ENCODE assay signal across 27 cellular contexts in the genomic region with DNA sequence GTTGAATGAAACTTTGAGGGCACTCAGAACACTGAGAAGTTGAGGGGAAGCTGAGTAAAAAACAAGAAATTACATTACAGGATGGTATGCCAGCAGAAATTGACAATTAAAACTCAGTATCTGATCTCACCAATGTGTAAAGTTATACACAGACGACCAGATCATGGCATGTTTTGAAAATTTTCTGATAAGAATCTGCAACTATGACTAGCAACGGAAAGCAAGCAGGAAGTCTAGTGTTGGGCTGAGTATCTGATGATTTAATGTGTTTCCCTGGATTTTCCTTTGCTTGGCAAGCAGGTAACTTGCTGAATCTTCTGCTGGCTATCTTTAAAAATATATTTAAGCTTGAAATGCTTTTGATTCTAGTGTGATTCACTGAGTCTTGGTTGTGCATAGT. TPM values are rescaled to one million over a fixed set of nuclear protein-coding genes. Genes with fewer than 3 reads are reported as not detected.
A peak's percentile ranks its signal among the peaks of the same experiment; 100 is the strongest.
DNase-seq lines count a peak whose midpoint lies in the region; ATAC-seq and TF ChIP-seq lines count a peak whose summit lies in the region.
"Had no signal": no experiment of that assay in that cellular context is flagged by ENCODE, and none has a peak within 500 bp of the region (broad histone marks: within the 10 kb centered on the region; RNA-seq: fewer than 3 reads in every experiment).

No MANE protein-coding gene starts in this region.

- peaks cover 85% of the 10 kb centered on the region for H3K4me1 Mint-ChIP-seq in activated T-cell treated with anti-CD3 and anti-CD28 coated beads, Interleukin-2, amount 50 U/mL, for 24 hours (ENCODE audit: low read depth)
- peaks cover 23% of the 10 kb centered on the region for H3K4me1 Mint-ChIP-seq in activated T-helper 17 cell treated with anti-CD3 and anti-CD28 coated beads, Interleukin-2, amount 50 U/mL, for 72 hours
- H3K4me1 Mint-ChIP-seq in neural progenitor cell = peaks cover 22% of the 10 kb centered on the region

- H2AFZ ChIP-seq in Loucy (ENCODE audit: low read length) (peak overlapping the region; percentile 23; the same call in 1 of the 2 replicates), neural progenitor cell (replicated peaks) (peak overlapping the region; percentile 16)
- H2AFZ ChIP-seq: hepatocyte had no signal

- no peak for TF ChIP-seq POLR2A in transverse colon (IDR thresholded peaks at IDR 0.05)

- H3K36me3 Mint-ChIP-seq in activated T-cell treated with anti-CD3 and anti-CD28 coated beads, Interleukin-2, amount 50 U/mL, for 24 hours (ENCODE audit: low read depth) = no peaks in the 10 kb centered on the region
- no peaks in the 10 kb centered on the region for H3K36me3 Mint-ChIP-seq in activated T-helper 17 cell treated with anti-CD3 and anti-CD28 coated beads, Interleukin-2, amount 50 U/mL, for 72 hours (ENCODE audit: low read depth)
- no peaks in the 10 kb centered on the region for H3K36me3 Mint-ChIP-seq in neural progenitor cell
- H3K36me3 Mint-ChIP-seq: naive B cell had no signal

- peak overlapping the region; percentile 37 for H3K4me3 ChIP-seq in Loucy (ENCODE audit: low read length, poor library complexity, severe bottlenecking)
- H3K4me3 ChIP-seq in neural progenitor cell = no peak overlapping the region
- H3K4me3 ChIP-seq in transverse colon = no peak overlapping the region
- H3K4me3 ChIP-seq: GM12878, hepatocyte, MG63, upper lobe of right lung had no signal

- H3K9ac ChIP-seq in Loucy (ENCODE audit: low read depth, low read length, poor library complexity, severe bottlenecking) (peak overlapping the region; percentile 67), neural progenitor cell (no peak overlapping the region)

- peaks cover 15% of the 10 kb centered on the region for H3F3A ChIP-seq in Loucy (ENCODE audit: low read depth)
- peaks cover 29% of the 10 kb centered on the region for H3F3A ChIP-seq in neural progenitor cell (ENCODE audit: low read depth)

- intact Hi-C loops in transverse colon (cut with DNase I; ENCODE audit: low total_unique reads) = loop anchor here (10.0 kb wide), 1 partner anchor 617 kb away; no protein-coding TSS in a partner anchor

- no peak overlapping the region for H3K4me3 Mint-ChIP-seq in activated T-cell treated with anti-CD3 and anti-CD28 coated beads, Interleukin-2, amount 50 U/mL, for 24 hours
- peak overlapping the region; percentile 4 for H3K4me3 Mint-ChIP-seq in activated T-helper 17 cell treated with anti-CD3 and anti-CD28 coated beads, Interleukin-2, amount 50 U/mL, for 72 hours
- H3K4me3 Mint-ChIP-seq in neural progenitor cell = no peak overlapping the region
- H3K4me3 Mint-ChIP-seq: activated B cell treated with CpG ODN at 0.5 μM for 24 hours had no signal

- TF ChIP-seq EP300 in transverse colon (IDR thresholded peaks at IDR 0.05; ENCODE audit: low read depth) = no peak

- H3K4me1 ChIP-seq in Loucy (ENCODE audit: insufficient read depth, low read length, poor library complexity, severe bottlenecking) (peaks cover 75% of the 10 kb centered on the region), neural progenitor cell (peaks cover 10% of the 10 kb centered on the region), transverse colon (peaks cover 0 to 10% (median 7%) of the 10 kb centered on the region in 4 donors)
- H3K4me1 ChIP-seq: BE2C had no signal

- H3K36me3 ChIP-seq in Loucy (ENCODE audit: insufficient read depth, low read length) (no peaks in the 10 kb centered on the region), neural progenitor cell (no peaks in the 10 kb centered on the region), transverse colon (no peaks in the 10 kb centered on the region)
- H3K36me3 ChIP-seq: BE2C, brain microvascular endothelial cell, MG63, upper lobe of right lung had no signal

- peak overlapping the region; percentile 61 for H3K4me2 ChIP-seq in Loucy (ENCODE audit: low read depth, low read length, poor library complexity, severe bottlenecking)
- no peak overlapping the region for H3K4me2 ChIP-seq in neural progenitor cell
- H3K4me2 ChIP-seq: hepatocyte had no signal

- no peak for DNase-seq in activated T-cell treated with anti-CD3 and anti-CD28 coated beads, Interleukin-2, amount 50 U/mL, for 24 hours
- DNase-seq in activated T-cell treated with anti-CD3 and anti-CD28 coated beads, Interleukin-2, amount 50 U/mL, for 1 hour = no peak
- no peak for DNase-seq in neural progenitor cell (ENCODE audit: low spot score)
- DNase-seq in nucleus accumbens (lab: John Stamatoyannopoulos, UW) = no peak
- no peak for DNase-seq in transverse colon
- no peak for DNase-seq in RKO (ENCODE audit: low spot score)
- DNase-seq: activated B cell treated with CpG ODN at 0.5 μM for 24 hours; BE2C; brain microvascular endothelial cell; cortex of kidney; GF-D8; HCEC 1CT; MG63; naive B cell; NCI-H1436; NCI-H748 treated with DMSO at 0.1 percent for 48 hours; posterior cingulate gyrus; SHP77; stimulated activated CD4-positive, alpha-beta T cell treated with anti-CD3 and anti-CD28 coated beads, Interleukin-1b, Interleukin-23, amount 100 ng/mL, for 48 hours; stimulated activated naive CD4-positive, alpha-beta T cell treated with Interleukin-2 at 50 U/mL for 16 hours; upper lobe of right lung had no signal

- H3K79me2 ChIP-seq in Loucy (ENCODE audit: insufficient read depth, low read length) (peaks cover 17% of the 10 kb centered on the region), neural progenitor cell (ENCODE audit: low read depth) (no peaks in the 10 kb centered on the region)
- H3K79me2 ChIP-seq: hepatocyte had no signal

- H3K27ac ChIP-seq in neural progenitor cell = no peak overlapping the region
- no peak overlapping the region for H3K27ac ChIP-seq in transverse colon
- H3K27ac ChIP-seq: brain microvascular endothelial cell, hepatocyte, upper lobe of right lung had no signal

- ATAC-seq in activated T-helper 17 cell treated with anti-CD3 and anti-CD28 coated beads, Interleukin-2, amount 50 U/mL, for 72 hours (replicated peaks) = no peak
- ATAC-seq: GM12878, HepG2, upper lobe of right lung had no signal

- 49 to 53% methylated on average over 2 of the region's 2 CpGs for WGBS in transverse colon (ENCODE audit: low coverage in 1 of 2), 2 donors

- peaks cover 14% of the 10 kb centered on the region for H3K27me3 Mint-ChIP-seq in activated T-cell treated with anti-CD3 and anti-CD28 coated beads, Interleukin-2, amount 50 U/mL, for 24 hours
- no peaks in the 10 kb centered on the region for H3K27me3 Mint-ChIP-seq in activated T-helper 17 cell treated with anti-CD3 and anti-CD28 coated beads, Interleukin-2, amount 50 U/mL, for 72 hours
- peaks cover 8% of the 10 kb centered on the region for H3K27me3 Mint-ChIP-seq in neural progenitor cell (ENCODE audit: insufficient read depth, low read depth)

- TF ChIP-seq CTCF in Loucy (conservative IDR thresholded peaks at IDR 0.05; ENCODE audit: low read length) (no peak), neural progenitor cell (IDR thresholded peaks at IDR 0.05) (no peak), transverse colon (IDR thresholded peaks at IDR 0.05) (no peak)

- no peaks in the 10 kb centered on the region for H3K9me2 ChIP-seq in Loucy (replicated peaks; ENCODE audit: low read depth, low read length)

- in situ Hi-C loops in transverse colon (cut with MboI; ENCODE audit: low pct_ligation_motif_present in 1 of 4, low pct_unique_long_range_greater_than_20kb in 1 of 4, low sequenced_read_pairs in 3 of 4) = no loop called here

- peak overlapping the region; percentile 53 for H3K27ac Mint-ChIP-seq in activated T-cell treated with anti-CD3 and anti-CD28 coated beads, Interleukin-2, amount 50 U/mL, for 24 hours
- no peak overlapping the region for H3K27ac Mint-ChIP-seq in activated T-helper 17 cell treated with anti-CD3 and anti-CD28 coated beads, Interleukin-2, amount 50 U/mL, for 72 hours
- no peak overlapping the region for H3K27ac Mint-ChIP-seq in neural progenitor cell
- H3K27ac Mint-ChIP-seq: activated B cell treated with CpG ODN at 0.5 μM for 24 hours, naive B cell had no signal

- H3K27me3 ChIP-seq in Loucy (ENCODE audit: insufficient read depth, low read length, poor library complexity, severe bottlenecking) = no peaks in the 10 kb centered on the region
- peaks cover 28% of the 10 kb centered on the region for H3K27me3 ChIP-seq in neural progenitor cell
- no peaks in the 10 kb centered on the region for H3K27me3 ChIP-seq in transverse colon
- H3K27me3 ChIP-seq: brain microvascular endothelial cell, hepatocyte, MG63, upper lobe of right lung had no signal

- H3K9me3 Mint-ChIP-seq in activated T-cell treated with anti-CD3 and anti-CD28 coated beads, Interleukin-2, amount 50 U/mL, for 24 hours = peaks cover 5% of the 10 kb centered on the region
- H3K9me3 Mint-ChIP-seq in activated T-helper 17 cell treated with anti-CD3 and anti-CD28 coated beads, Interleukin-2, amount 50 U/mL, for 72 hours = no peaks in the 10 kb centered on the region
- no peaks in the 10 kb centered on the region for H3K9me3 Mint-ChIP-seq in neural progenitor cell
- H3K9me3 Mint-ChIP-seq: activated B cell treated with CpG ODN at 0.5 μM for 24 hours, naive B cell had no signal

- H4K20me1 ChIP-seq in Loucy (ENCODE audit: insufficient read depth, low read length, poor library complexity, severe bottlenecking) (no peaks in the 10 kb centered on the region), neural progenitor cell (ENCODE audit: low read depth) (no peaks in the 10 kb centered on the region)

- H3K9me3 ChIP-seq in Loucy (ENCODE audit: insufficient read depth, low read depth, low read length) (no peaks in the 10 kb centered on the region), neural progenitor cell (ENCODE audit: low read depth) (no peaks in the 10 kb centered on the region), transverse colon (no peaks in the 10 kb centered on the region)
- H3K9me3 ChIP-seq: BE2C, MG63, upper lobe of right lung had no signal

RNA-seq across cellular contexts. Expression of a gene that starts 5.2 kb away (rescaled TPM):
- 1 to 10 TPM in 1 of 2 donors, under 1 TPM in 1; 0.91 to 3.9 TPM for total RNA-seq in activated T-helper 17 cell treated with anti-CD3 and anti-CD28 coated beads, Interleukin-2, amount 50 U/mL, for 72 hours
- total RNA-seq in neural progenitor cell (ENCODE audit: low replicate concordance) (0.17 and 0.25 TPM in 2 replicates), transverse colon (10 to 100 TPM in 1 of 4 donors, 1 to 10 TPM in 3; 1.1 to 12.5 (median 2.7) TPM)
- total RNA-seq: activated B cell treated with CpG ODN at 0.5 μM for 24 hours, OCI-LY7 had no signal
